In genomic region chr1:221724931-221725605, GRCh38 we compare ENCODE assay signal across 10 cellular contexts. TPM values are rescaled to one million over a fixed set of nuclear protein-coding genes. Genes with fewer than 3 reads are reported as not detected.
DNase-seq lines count a peak whose midpoint lies in the region; ATAC-seq, FAIRE-seq and TF ChIP-seq lines count a peak whose summit lies in the region.
"Had no signal": no experiment of that assay in that cellular context is flagged by ENCODE, and none has a peak within 500 bp of the region (broad histone marks: within the 10 kb centered on the region; RNA-seq: fewer than 3 reads in every experiment).

No MANE protein-coding gene starts in this region.

- H3K4me3 ChIP-seq in fibroblast of lung (replicated peaks in 1 of 4; ENCODE audit: control extremely low read depth in 1 of 4, insufficient read depth in 1 of 4, low read depth in 3 of 4, low read length in 4 of 4) (no peak overlapping the region), kidney (ENCODE audit: low read length in 2 of 2) (no peak overlapping the region)
- H3K4me3 ChIP-seq: HAP-1 had no signal

- no peak overlapping the region for H3K4me2 ChIP-seq in fibroblast of lung (ENCODE audit: extremely low read depth, insufficient read depth, low read length)

- ATAC-seq in HG03139 (IDR thresholded peaks at IDR 0.05; ENCODE audit: unreplicated experiment): no peak

- peaks cover 2% of the 10 kb centered on the region for H3K36me3 ChIP-seq in fibroblast of lung (ENCODE audit: control insufficient read depth, insufficient read depth, low read length)
- no peaks in the 10 kb centered on the region for H3K36me3 ChIP-seq in kidney (ENCODE audit: control insufficient read depth in 1 of 2, insufficient read depth in 2 of 2, low read length in 2 of 2)
- H3K36me3 ChIP-seq: HAP-1 had no signal

- no peak for TF ChIP-seq CTCF in fibroblast of lung (conservative IDR thresholded peaks at IDR 0.05 in 1 of 2, IDR thresholded peaks at IDR 0.05 in 1 of 2; ENCODE audit: low read depth in 1 of 2, low read length in 2 of 2)
- no peak for TF ChIP-seq CTCF in kidney (IDR thresholded peaks at IDR 0.05; ENCODE audit: borderline replicate concordance, extremely low read depth, insufficient read depth)

- peaks cover 74% of the 10 kb centered on the region for H3K79me2 ChIP-seq in fibroblast of lung (ENCODE audit: control insufficient read depth, insufficient read depth, low read length)

- no peak for DNase-seq in GM12892 (ENCODE audit: insufficient read length)
- DNase-seq in SIG-M5 treated with dmso at 0.1 percent for 504 hours (lab: John Stamatoyannopoulos, UW; ENCODE audit: unreplicated experiment): peak; percentile 90
- peak; percentile 79 to 88 for DNase-seq in fibroblast of lung (ENCODE audit: low read depth in 2 of 2)
- DNase-seq in renal cortical epithelial cell (ENCODE audit: low read depth): peak; percentile 89
- DNase-seq in NCI-H187 treated with DMSO at 0.1 percent for 48 hours (lab: John Stamatoyannopoulos, UW): no peak
- no peak for DNase-seq in kidney
- no peak for DNase-seq in stimulated activated CD4-positive, alpha-beta T cell treated with anti-CD3 and anti-CD28 coated beads, Interleukin-4, amount 100 ng/mL, for 4 hours
- DNase-seq: stimulated activated CD4-positive, alpha-beta T cell treated with anti-CD3 and anti-CD28 coated beads, Interleukin-4, amount 100 ng/mL, for 24 hours had no signal

- intact Hi-C loops in kidney (cut with DNase I): no loop called here

- H3K27me3 ChIP-seq in fibroblast of lung (ENCODE audit: control insufficient read depth, insufficient read depth, low read length): no peaks in the 10 kb centered on the region

- H3K9ac ChIP-seq in fibroblast of lung (ENCODE audit: insufficient read depth, low read length) (no peak overlapping the region), kidney (ENCODE audit: low read length in 2 of 2) (no peak overlapping the region)

- H3K9me3 ChIP-seq in fibroblast of lung (ENCODE audit: control insufficient read depth, insufficient read depth, low read depth, low read length): no peaks in the 10 kb centered on the region
- H3K9me3 ChIP-seq in kidney (ENCODE audit: control insufficient read depth in 1 of 2, low read length in 2 of 2): peaks cover 0 to 9% of the 10 kb centered on the region in 2 donors
- H3K9me3 ChIP-seq: HAP-1 had no signal

- H4K20me1 ChIP-seq in fibroblast of lung (ENCODE audit: control insufficient read depth, extremely low read depth, insufficient read depth, low read length): no peaks in the 10 kb centered on the region

- FAIRE-seq in GM12892 (lab: Jason Lieb, UNC) (peak; percentile 24), kidney (lab: Jason Lieb, UNC) (no peak)

- peaks cover 7% of the 10 kb centered on the region for H3K4me1 ChIP-seq in fibroblast of lung (ENCODE audit: control insufficient read depth, extremely low read depth, insufficient read depth, low read length)
- H3K4me1 ChIP-seq in kidney (ENCODE audit: control insufficient read depth in 1 of 2, insufficient read depth in 1 of 2, low read depth in 1 of 2, low read length in 2 of 2): no peaks in the 10 kb centered on the region
- H3K4me1 ChIP-seq: HAP-1 had no signal

- no peak for TF ChIP-seq POLR2A in GM12892 (IDR thresholded peaks at IDR 0.05; ENCODE audit: low read depth, low read length)

- no peak overlapping the region for H2AFZ ChIP-seq in fibroblast of lung (ENCODE audit: low read length)

- H3K27ac ChIP-seq in fibroblast of lung (ENCODE audit: insufficient read depth, low read length) (no peak overlapping the region), kidney (ENCODE audit: low read depth in 2 of 2, low read length in 2 of 2) (no peak overlapping the region)

RNA-seq across cellular contexts. Expression of gene DUSP10, which starts 16.8 kb away (rescaled TPM):
- 14.6 TPM for polyA plus RNA-seq in GM12892 (2012; ENCODE audit: missing spikeins)
- 22.6 and 71.7 TPM in 2 replicates for total RNA-seq in fibroblast of lung
- polyA plus RNA-seq in fibroblast of lung: 19.4 and 28.7 TPM in 2 replicates
- 9.8 and 12.5 TPM in 2 replicates for polyA plus RNA-seq in fibroblast of lung (2012)
- 24.7 and 37.0 TPM in 2 replicates for polyA minus RNA-seq in fibroblast of lung (ENCODE audit: low replicate concordance)
- total RNA-seq in renal cortical epithelial cell: 14.1 and 108 TPM in 2 replicates
- 5.3 TPM for total RNA-seq in kidney
- polyA plus RNA-seq in kidney (ENCODE audit: insufficient read depth, low read depth, low replicate concordance): 1.0 TPM

Comparison
In these comparisons a context has a peak if more than half of its experiments do, and no peak if none do; other contexts are left out.
1. DNase-seq: peak in SIG-M5 treated with dmso at 0.1 percent for 504 hours (single experiment), fibroblast of lung (2 of 2) and renal cortical epithelial cell (single experiment); none in GM12892 (single experiment), NCI-H187 treated with DMSO at 0.1 percent for 48 hours (single experiment), kidney (single experiment) and stimulated activated CD4-positive, alpha-beta T cell treated with anti-CD3 and anti-CD28 coated beads, Interleukin-4, amount 100 ng/mL, for 4 hours (0 of 2).